In genomic region chr3:42504334-42505202, GRCh38 we compare ENCODE assay signal across 14 cellular contexts. TPM values are rescaled to one million over a fixed set of nuclear protein-coding genes. Genes with fewer than 3 reads are reported as not detected.
DNase-seq lines count a peak whose midpoint lies in the region; ATAC-seq and TF ChIP-seq lines count a peak whose summit lies in the region.
"Had no signal": no experiment of that assay in that cellular context is flagged by ENCODE, and none has a peak within 500 bp of the region (broad histone marks: within the 10 kb centered on the region; RNA-seq: fewer than 3 reads in every experiment).

No MANE protein-coding gene starts in this region.

- peak overlapping the region in 1 of 2 donors; percentile 71 for H3K4me3 Mint-ChIP-seq in CD14-positive monocyte
- no peak overlapping the region for H3K4me3 Mint-ChIP-seq in dendritic cell treated with granulocyte-macrophage colony-stimulating factor and Interleukin-4, amounts not matched to agents 40 ng/mL and 50 ng/mL, for 4 days
- H3K4me3 Mint-ChIP-seq: stimulated activated memory B cell treated with anti-CD40 and anti-IgM and Interleukin-4, amounts not matched to agents 10 μg/mL and 1 μg/mL and 100 μg/mL, for 72 hours had no signal

- no peak overlapping the region for H3K4me3 ChIP-seq in osteoblast (ENCODE audit: insufficient read depth, low read length)
- H3K4me3 ChIP-seq: gastrocnemius medialis had no signal

- no peaks in the 10 kb centered on the region for H4K20me1 ChIP-seq in osteoblast (ENCODE audit: insufficient read depth, low read length)

- no peaks in the 10 kb centered on the region for H3K79me2 ChIP-seq in osteoblast (ENCODE audit: insufficient read depth, low read length)

- TF ChIP-seq CTCF in CD14-positive monocyte (IDR thresholded peaks at IDR 0.05) (no peak), osteoblast (IDR thresholded peaks at IDR 0.05; ENCODE audit: extremely low read depth, low read depth, low read length) (no peak)

- H3K27ac Mint-ChIP-seq in CD14-positive monocyte, result peak overlapping the region in 4 of 7 donors; percentile 8 to 70 (median 58)
- H3K27ac Mint-ChIP-seq in dendritic cell treated with granulocyte-macrophage colony-stimulating factor and Interleukin-4, amounts not matched to agents 40 ng/mL and 50 ng/mL, for 4 days, result peak overlapping the region; percentile 25
- H3K27ac Mint-ChIP-seq: stimulated activated memory B cell treated with anti-CD40 and anti-IgM and Interleukin-4, amounts not matched to agents 10 μg/mL and 1 μg/mL and 100 μg/mL, for 72 hours had no signal

- H3K27me3 ChIP-seq in osteoblast (ENCODE audit: insufficient read depth, low read length), result peaks cover 44% of the 10 kb centered on the region

- peaks cover 23 to 31% of the 10 kb centered on the region in 2 donors for H3K36me3 Mint-ChIP-seq in CD14-positive monocyte
- H3K36me3 Mint-ChIP-seq in dendritic cell treated with granulocyte-macrophage colony-stimulating factor and Interleukin-4, amounts not matched to agents 40 ng/mL and 50 ng/mL, for 4 days (ENCODE audit: low read depth), result no peaks in the 10 kb centered on the region
- H3K36me3 Mint-ChIP-seq: stimulated activated memory B cell treated with anti-CD40 and anti-IgM and Interleukin-4, amounts not matched to agents 10 μg/mL and 1 μg/mL and 100 μg/mL, for 72 hours had no signal

- no peak overlapping the region for H3K4me2 ChIP-seq in osteoblast (ENCODE audit: insufficient read depth, low read length)

- peaks cover 0 to 4% (median 3%) of the 10 kb centered on the region in 7 donors for H3K9me3 Mint-ChIP-seq in CD14-positive monocyte
- H3K9me3 Mint-ChIP-seq in dendritic cell treated with granulocyte-macrophage colony-stimulating factor and Interleukin-4, amounts not matched to agents 40 ng/mL and 50 ng/mL, for 4 days, result no peaks in the 10 kb centered on the region
- H3K9me3 Mint-ChIP-seq: stimulated activated memory B cell treated with anti-CD40 and anti-IgM and Interleukin-4, amounts not matched to agents 10 μg/mL and 1 μg/mL and 100 μg/mL, for 72 hours had no signal

- H3K4me1 ChIP-seq in osteoblast (ENCODE audit: insufficient read depth, low read length), result peaks cover 4% of the 10 kb centered on the region

- H2AFZ ChIP-seq in osteoblast (ENCODE audit: low read length), result no peak overlapping the region

- ATAC-seq in GM21526 (IDR thresholded peaks at IDR 0.05; ENCODE audit: low FRiP score, unreplicated experiment), result no peak
- ATAC-seq: gastrocnemius medialis; stimulated activated memory B cell treated with anti-CD40 and anti-IgM and Interleukin-4, amounts not matched to agents 10 μg/mL and 1 μg/mL and 100 μg/mL, for 72 hours had no signal

- peaks cover 21 to 31% (median 22%) of the 10 kb centered on the region in 3 donors for H3K27me3 Mint-ChIP-seq in CD14-positive monocyte (ENCODE audit: low read depth in 3 of 3)
- peaks cover 34% of the 10 kb centered on the region for H3K27me3 Mint-ChIP-seq in dendritic cell treated with granulocyte-macrophage colony-stimulating factor and Interleukin-4, amounts not matched to agents 40 ng/mL and 50 ng/mL, for 4 days

- H3K4me1 Mint-ChIP-seq in CD14-positive monocyte, result peaks cover 66% of the 10 kb centered on the region
- peaks cover 70% of the 10 kb centered on the region for H3K4me1 Mint-ChIP-seq in dendritic cell treated with granulocyte-macrophage colony-stimulating factor and Interleukin-4, amounts not matched to agents 40 ng/mL and 50 ng/mL, for 4 days (ENCODE audit: low read depth)

- H3K36me3 ChIP-seq in osteoblast (ENCODE audit: insufficient read depth, low read length), result no peaks in the 10 kb centered on the region
- H3K36me3 ChIP-seq: gastrocnemius medialis had no signal

- intact Hi-C loops in CD14-positive monocyte (cut with micrococcal nuclease), result loop anchor here (5.0 kb wide), 2 partner anchors 33 to 43 kb away; no protein-coding TSS in a partner anchor
- intact Hi-C loops in dendritic cell treated with granulocyte-macrophage colony-stimulating factor and Interleukin-4, amounts not matched to agents 40 ng/mL and 50 ng/mL, for 4 days (cut with micrococcal nuclease), result no loop called here

- no peaks in the 10 kb centered on the region for H3K9me3 ChIP-seq in osteoblast (ENCODE audit: low read depth, low read length)
- H3K9me3 ChIP-seq: gastrocnemius medialis had no signal

- DNase-seq in CD14-positive monocyte (ENCODE audit: low spot score) (peak; percentile 33), LoVo (ENCODE audit: low spot score) (peak; percentile 11), osteoblast (ENCODE audit: insufficient read length, low spot score, missing footprints) (peak; percentile 66), KBM-7 (no peak), NCI-H2227 (lab: John Stamatoyannopoulos, UW; ENCODE audit: unreplicated experiment) (no peak), iPS-NIHi7 (ENCODE audit: extremely low spot score) (no peak)
- DNase-seq: gastrocnemius medialis, HCEC 1CT, NCI-H1048 had no signal

- in situ Hi-C loops in KBM-7 (cut with MboI; ENCODE audit: low pct_unique_long_range_greater_than_20kb, low sequenced_read_pairs), result no loop called here

- no peak overlapping the region for H3K27ac ChIP-seq in osteoblast (ENCODE audit: low read depth, low read length)
- H3K27ac ChIP-seq: gastrocnemius medialis had no signal

RNA-seq across cellular contexts. Expression of gene VIPR1, which starts 2.1 kb away (rescaled TPM):
- polyA plus RNA-seq in CD14-positive monocyte, result 10 to 100 TPM; 15.5 to 16.0 TPM
- not detected in 2 replicates for total RNA-seq in osteoblast
- total RNA-seq: NCI-H460 had no signal
- polyA plus RNA-seq: BJ had no signal

Comparison
In these comparisons a context has a peak if more than half of its experiments do, and no peak if none do; other contexts are left out.
1. DNase-seq: peak in CD14-positive monocyte (single experiment), LoVo (single experiment) and osteoblast (single experiment); none in KBM-7 (single experiment), NCI-H2227 (single experiment) and iPS-NIHi7 (single experiment).